Comparison of ENCODE assay signal across 8 cellular contexts in genomic region chr11:86193297-86194095, GRCh38. TPM values are rescaled to one million over a fixed set of nuclear protein-coding genes. Genes with fewer than 3 reads are reported as not detected.
DNase-seq lines count a peak whose midpoint lies in the region; ATAC-seq and TF ChIP-seq lines count a peak whose summit lies in the region.

No MANE protein-coding gene starts in this region.

- H3K4me1 ChIP-seq in MM.1S (ENCODE audit: low read length) (peaks cover 12% of the 10 kb centered on the region), SJCRH30 (peaks cover 18% of the 10 kb centered on the region)

- H4K20me1 ChIP-seq in MM.1S (ENCODE audit: insufficient read depth, low read length) = no peaks in the 10 kb centered on the region

- H3K9me3 Mint-ChIP-seq in activated naive CD4-positive, alpha-beta T cell treated with anti-CD3 and anti-CD28 coated beads, Interleukin-2, amount 50 U/mL, for 72 hours = peaks cover 4 to 6% of the 10 kb centered on the region in 2 donors

- peaks cover 5% of the 10 kb centered on the region; the same call in 1 of the 2 replicates for H3F3A ChIP-seq in MM.1S (ENCODE audit: insufficient read depth, low read length)

- H2AFZ ChIP-seq in MM.1S (ENCODE audit: low read length) = peak overlapping the region; percentile 50

- no peak overlapping the region for H3K9ac ChIP-seq in MM.1S (ENCODE audit: low read length)

- no peaks in the 10 kb centered on the region for H3K9me2 ChIP-seq in MM.1S (replicated peaks; ENCODE audit: insufficient read depth, low read length)

- no peaks in the 10 kb centered on the region for H3K36me3 ChIP-seq in MM.1S (replicated peaks; ENCODE audit: insufficient read depth, low read length)
- no peaks in the 10 kb centered on the region for H3K36me3 ChIP-seq in SJCRH30

- peaks cover 5 to 7% of the 10 kb centered on the region in 2 donors for H3K36me3 Mint-ChIP-seq in activated naive CD4-positive, alpha-beta T cell treated with anti-CD3 and anti-CD28 coated beads, Interleukin-2, amount 50 U/mL, for 72 hours

- H3K79me2 ChIP-seq in MM.1S (ENCODE audit: low read length) = no peaks in the 10 kb centered on the region

- peak overlapping the region; percentile 70 for H3K4me2 ChIP-seq in MM.1S (ENCODE audit: low read depth, low read length)

- H3K27ac Mint-ChIP-seq in activated naive CD4-positive, alpha-beta T cell treated with anti-CD3 and anti-CD28 coated beads, Interleukin-2, amount 50 U/mL, for 72 hours = peak overlapping the region; percentile 85

- intact Hi-C loops in cardiac septum (cut with DNase I) = loop anchor here (1.0 to 5.0 kb wide), 4 partner anchors 19 to 246 kb away; partner anchors contain the start of gene PICALM

- no peaks in the 10 kb centered on the region for H3K9me3 ChIP-seq in MM.1S (replicated peaks; ENCODE audit: insufficient read depth, low read length)
- no peaks in the 10 kb centered on the region for H3K9me3 ChIP-seq in SJCRH30 (replicated peaks)

- TF ChIP-seq CTCF in GM12864 (IDR thresholded peaks at IDR 0.05; ENCODE audit: low read depth, low read length, missing control alignments) (peak; percentile 81), HFF-Myc (IDR thresholded peaks at IDR 0.05; ENCODE audit: low read depth, low read length, missing control alignments) (peak; percentile 66), MM.1S (IDR thresholded peaks at IDR 0.05; ENCODE audit: low read length) (peak; percentile 86)

- H3K27me3 ChIP-seq in MM.1S (replicated peaks; ENCODE audit: insufficient read depth, low read length) (no peaks in the 10 kb centered on the region), SJCRH30 (no peaks in the 10 kb centered on the region)

- DNase-seq in GM12864 (ENCODE audit: low read depth) (peak; percentile 69), HFF-Myc (ENCODE audit: extremely low read depth, low read depth) (peak; percentile 57), MM.1S (peak; percentile 85), SJCRH30 (peak; percentile 93 to 96), cardiac septum (ENCODE audit: low spot score) (peak; percentile 87), pons (ENCODE audit: low spot score) (peak; percentile 95), cortex of kidney (lab: John Stamatoyannopoulos, UW) (no peak)
- peak in 1 of 2 donors; percentile 61 for DNase-seq in activated naive CD4-positive, alpha-beta T cell treated with anti-CD3 and anti-CD28 coated beads, Interleukin-2, amount 50 U/mL, for 72 hours (ENCODE audit: low spot score in 2 of 2)

- H3K4me3 ChIP-seq in GM12864 (ENCODE audit: low read depth, low read length) (no peak overlapping the region; the same call in 1 of the 2 replicates), HFF-Myc (replicated peaks; ENCODE audit: low read depth, low read length) (no peak overlapping the region), MM.1S (ENCODE audit: low read length) (peak overlapping the region; percentile 54), SJCRH30 (peak overlapping the region; percentile 43)

- peak; percentile 99 for ATAC-seq in activated naive CD4-positive, alpha-beta T cell treated with anti-CD3 and anti-CD28 coated beads, Interleukin-2, amount 50 U/mL, for 72 hours

- peak overlapping the region; percentile 49; the same call in 1 of the 2 replicates for H3K27ac ChIP-seq in MM.1S (ENCODE audit: low read length)
- H3K27ac ChIP-seq in SJCRH30 = peak overlapping the region; percentile 13; the same call in 1 of the 2 replicates

RNA-seq across cellular contexts. Expression of gene EED, which starts 51.1 kb away (rescaled TPM):
- total RNA-seq in SJCRH30 (2014; rRNA removed; shearing (Covaris generic)) = 51.8 and 59.6 TPM in 2 replicates
- 100 to 1,000 TPM in 1 of 2 donors, 10 to 100 TPM in 1; 55.1 to 104 TPM for total RNA-seq in activated naive CD4-positive, alpha-beta T cell treated with anti-CD3 and anti-CD28 coated beads, Interleukin-2, amount 50 U/mL, for 72 hours
- total RNA-seq in cardiac septum = 12.0 TPM

Comparison
In these comparisons a context has a peak if more than half of its experiments do, and no peak if none do; other contexts are left out.
1. H3K4me3 ChIP-seq: peak in MM.1S (single experiment) and SJCRH30 (single experiment); none in GM12864 (single experiment) and HFF-Myc (single experiment).
2. Peak in every context shown above with its lines, with median percentiles within 50 percentile points of each other: CTCF ChIP-seq.